1 cellular context compared by ENCODE assay signal in the genomic region with DNA sequence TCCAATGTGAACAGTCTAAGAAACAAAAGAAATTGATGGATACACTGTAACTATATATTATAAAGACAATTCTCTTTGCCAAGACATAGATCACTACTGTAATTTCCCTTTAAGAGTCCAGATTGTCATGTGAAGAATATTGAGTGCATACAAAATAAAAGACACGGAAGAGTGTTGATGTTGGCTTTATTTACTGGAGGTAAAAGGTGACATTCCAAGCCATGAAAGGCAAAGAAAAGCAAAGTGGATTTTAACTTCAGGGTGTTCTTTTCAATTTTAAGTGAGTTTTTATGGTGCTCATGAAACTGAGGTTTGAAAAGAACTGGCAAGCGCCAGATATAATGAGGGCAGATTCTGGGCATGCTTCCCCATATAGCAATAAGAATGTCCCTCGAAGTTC.
TF ChIP-seq lines count a peak whose summit lies in the region.

No MANE protein-coding gene starts in this region.

TF ChIP-seq in endothelial cell of umbilical vein, 7 proteins besides CTCF, POLR2A, EP300 and RAD21:
- no peak for TF ChIP-seq MYC (IDR thresholded peaks at IDR 0.05; ENCODE audit: low read depth, low read length)
- TF ChIP-seq, protein P1, sequence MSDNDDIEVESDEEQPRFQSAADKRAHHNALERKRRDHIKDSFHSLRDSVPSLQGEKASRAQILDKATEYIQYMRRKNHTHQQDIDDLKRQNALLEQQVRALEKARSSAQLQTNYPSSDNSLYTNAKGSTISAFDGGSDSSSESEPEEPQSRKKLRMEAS (IDR thresholded peaks at IDR 0.05; ENCODE audit: insufficient read depth, insufficient read length), result no peak
- no peak for TF ChIP-seq JUN (IDR thresholded peaks at IDR 0.05; ENCODE audit: borderline replicate concordance, insufficient read depth, insufficient read length, low read depth)
- TF ChIP-seq POLR2AphosphoS5 (IDR thresholded peaks at IDR 0.05; ENCODE audit: insufficient read depth, low read depth, low read length), result no peak
- no peak for TF ChIP-seq FOS (IDR thresholded peaks at IDR 0.05; ENCODE audit: borderline replicate concordance, insufficient read depth, low read length)
- TF ChIP-seq EZH2 (IDR thresholded peaks at IDR 0.05; ENCODE audit: borderline replicate concordance, low read depth, low read length, severe bottlenecking), result no peak
- TF ChIP-seq GATA2 (IDR thresholded peaks at IDR 0.05; ENCODE audit: insufficient read depth, insufficient read length, low read depth, low read length), result no peak
